8 cellular contexts compared by ENCODE assay signal in genomic region chr20:1777476-1777820, GRCh38.
DNase-seq lines count a peak whose midpoint lies in the region; ATAC-seq and TF ChIP-seq lines count a peak whose summit lies in the region.

No MANE protein-coding gene starts in this region.

- WGBS in stomach, 5 donors, result 11 to 18% (median 13%) methylated on average over 14 of the region's 14 CpGs

- no peaks in the 10 kb centered on the region for H3K9me3 Mint-ChIP-seq in T-helper 2 cell treated with Interferon-gamma antibody and Interleukin-4, amounts not matched to agents 5 μg/mL and 100 μg/mL, for 36 hours

- POLR2A ChIA-PET in RWPE1 (lab: Yijun Ruan, JAX; ENCODE audit: low non-redundant PET), result no interaction called here

- peaks cover 7 to 18% (median 13%) of the 10 kb centered on the region in 4 donors for H3K4me1 ChIP-seq in stomach

- peaks cover 0 to 11% (median 0%) of the 10 kb centered on the region in 3 donors for H3K27me3 ChIP-seq in stomach

- no peak for TF ChIP-seq POLR2A in stomach (IDR thresholded peaks at IDR 0.05)

- H3K36me3 ChIP-seq in stomach, result no peaks in the 10 kb centered on the region

- H3K4me1 Mint-ChIP-seq in T-helper 2 cell treated with Interferon-gamma antibody and Interleukin-4, amounts not matched to agents 5 μg/mL and 100 μg/mL, for 36 hours (ENCODE audit: low read depth), result peaks cover 12% of the 10 kb centered on the region

- H3K27ac Mint-ChIP-seq in T-helper 2 cell treated with Interferon-gamma antibody and Interleukin-4, amounts not matched to agents 5 μg/mL and 100 μg/mL, for 36 hours, result no peak overlapping the region

- no peak for DNase-seq in T-helper 2 cell treated with Interferon-gamma antibody and Interleukin-4, amounts not matched to agents 5 μg/mL and 100 μg/mL, for 36 hours (ENCODE audit: low spot score)
- no peak for DNase-seq in T-helper 2 cell
- no peak for DNase-seq in RWPE1 (ENCODE audit: low spot score)
- DNase-seq in fibroblast of pulmonary artery (ENCODE audit: low read depth), result no peak
- no peak for DNase-seq in stomach
- DNase-seq in AG08396 (ENCODE audit: low spot score), result no peak
- no peak for DNase-seq in foreskin melanocyte

- no peak for ATAC-seq in HG02870 (IDR thresholded peaks at IDR 0.05; ENCODE audit: unreplicated experiment)

- H3K4me3 ChIP-seq in fibroblast of pulmonary artery (replicated peaks; ENCODE audit: low read depth, low read length) (peak overlapping the region; percentile 87), stomach (peak overlapping the region; percentile 58 to 72 (median 70))

- H3K4me3 Mint-ChIP-seq in T-helper 2 cell treated with Interferon-gamma antibody and Interleukin-4, amounts not matched to agents 5 μg/mL and 100 μg/mL, for 36 hours, result peak overlapping the region; percentile 52

- TF ChIP-seq EP300 in stomach (IDR thresholded peaks at IDR 0.05), result no peak

- intact Hi-C loops in stomach (cut with DNase I; ENCODE audit: low total_unique reads), result loop anchor here (10.0 kb wide), 1 partner anchor 397 kb away; no protein-coding TSS in a partner anchor

- no peaks in the 10 kb centered on the region for H3K9me3 ChIP-seq in stomach

- CTCF ChIA-PET in RWPE1 (lab: Yijun Ruan, JAX), result interaction anchor here (0.6 to 2.4 kb wide), 22 partner anchors 9 to 1683 kb away, joined by 3 to 12 read pairs (median 4); no protein-coding TSS in a partner anchor

- peaks cover 5% of the 10 kb centered on the region for H3K27me3 Mint-ChIP-seq in T-helper 2 cell treated with Interferon-gamma antibody and Interleukin-4, amounts not matched to agents 5 μg/mL and 100 μg/mL, for 36 hours (ENCODE audit: low read depth)

- H3K27ac ChIP-seq in RWPE1, result peak overlapping the region; percentile 50; the same call in 1 of the 2 replicates
- peak overlapping the region in 2 of 5 donors; percentile 64 to 79 for H3K27ac ChIP-seq in stomach

- TF ChIP-seq CTCF in RWPE1 (conservative IDR thresholded peaks at IDR 0.05; ENCODE audit: low read depth), result peak; percentile 16; the same call in 1 of the 2 replicates
- TF ChIP-seq CTCF in fibroblast of pulmonary artery (IDR thresholded peaks at IDR 0.05; ENCODE audit: low read length, missing control alignments), result no peak
- no peak for TF ChIP-seq CTCF in stomach (IDR thresholded peaks at IDR 0.05)

- no peaks in the 10 kb centered on the region for H3K36me3 Mint-ChIP-seq in T-helper 2 cell treated with Interferon-gamma antibody and Interleukin-4, amounts not matched to agents 5 μg/mL and 100 μg/mL, for 36 hours (ENCODE audit: low read depth)
